In the genomic region with DNA sequence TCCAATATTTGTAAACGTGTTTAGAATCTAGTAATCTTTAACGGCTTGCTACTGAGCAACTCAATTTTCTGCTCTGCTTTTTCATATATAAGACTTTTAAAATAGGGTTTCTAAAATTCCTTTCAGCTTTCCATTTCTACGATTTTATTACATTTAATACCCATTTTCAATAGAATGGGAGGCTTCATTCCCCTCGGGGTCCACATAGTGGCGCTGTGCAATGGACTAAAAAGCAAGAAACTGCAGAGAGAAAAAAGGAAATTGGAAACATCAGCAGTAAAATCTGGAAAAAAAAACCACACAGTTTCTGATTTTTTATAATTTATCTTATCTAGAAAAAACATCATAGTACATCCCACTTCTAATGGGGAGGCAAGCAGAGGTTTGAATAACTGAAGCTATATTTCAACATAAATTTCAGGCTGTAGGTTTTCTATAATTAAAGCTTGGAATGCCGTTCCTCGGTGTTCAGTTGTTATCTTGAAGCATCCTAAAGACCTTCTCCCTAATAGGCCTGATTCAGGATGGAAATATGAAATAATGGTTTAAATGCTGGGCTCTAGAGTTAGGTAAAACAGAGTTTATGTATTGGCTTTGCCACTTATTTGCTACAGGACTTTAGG, we compare ENCODE assay signal across 8 cellular contexts. TPM values are rescaled to one million over a fixed set of nuclear protein-coding genes. Genes with fewer than 3 reads are reported as not detected.
DNase-seq lines count a peak whose midpoint lies in the region; ATAC-seq and TF ChIP-seq lines count a peak whose summit lies in the region.

No MANE protein-coding gene starts in this region.

- ATAC-seq in RWPE2 (ENCODE audit: low read depth) (no peak), left lung (peak; percentile 90), upper lobe of right lung (peak; percentile 79), HG03571 (IDR thresholded peaks at IDR 0.05; ENCODE audit: unreplicated experiment) (no peak)

- TF ChIP-seq CTCF in HFFc6 (IDR thresholded peaks at IDR 0.05): peak; percentile 95
- TF ChIP-seq CTCF in RWPE2 (IDR thresholded peaks at IDR 0.05; ENCODE audit: poor library complexity, severe bottlenecking): peak; percentile 93
- TF ChIP-seq CTCF in MCF 10A (IDR thresholded peaks at IDR 0.05; ENCODE audit: unreplicated experiment): peak; percentile 84
- TF ChIP-seq CTCF in left lung (IDR thresholded peaks at IDR 0.05): peak; percentile 70 to 77
- peak; percentile 89 for TF ChIP-seq CTCF in upper lobe of right lung (IDR thresholded peaks at IDR 0.05)

- no peaks in the 10 kb centered on the region for H3K9me3 Mint-ChIP-seq in HFFc6
- H3K9me3 Mint-ChIP-seq in MCF 10A (ENCODE audit: unreplicated experiment): no peaks in the 10 kb centered on the region

- H3K4me1 Mint-ChIP-seq in HFFc6 (ENCODE audit: low read depth): peaks cover 7% of the 10 kb centered on the region; the same call in 1 of the 2 replicates
- H3K4me1 Mint-ChIP-seq in MCF 10A (ENCODE audit: insufficient read depth, unreplicated experiment): no peaks in the 10 kb centered on the region

- H3K36me3 Mint-ChIP-seq in HFFc6 (ENCODE audit: low read depth): no peaks in the 10 kb centered on the region
- no peaks in the 10 kb centered on the region for H3K36me3 Mint-ChIP-seq in MCF 10A (ENCODE audit: insufficient read depth, unreplicated experiment)

- POLR2A ChIA-PET in MCF 10A (lab: Yijun Ruan, JAX): interaction anchor here (0.6 to 3.0 kb wide), 5 partner anchors 10 to 1234 kb away, joined by 3 to 10 read pairs (median 6); no protein-coding TSS in a partner anchor

- intact Hi-C loops in MCF 10A (cut with micrococcal nuclease) (loop anchor here (1.0 to 10.0 kb wide), 3 partner anchors 159 to 401 kb away; no protein-coding TSS in a partner anchor), left lung (cut with DNase I) (no loop called here), upper lobe of right lung (cut with DNase I) (loop anchor here (10.0 kb wide), 1 partner anchor 161 kb away; no protein-coding TSS in a partner anchor)

- H3K4me3 Mint-ChIP-seq in HFFc6 (peak overlapping the region; percentile 9; the same call in 1 of the 2 replicates), MCF 10A (ENCODE audit: unreplicated experiment) (no peak overlapping the region)

- DNase-seq in CD1c-positive myeloid dendritic cell (ENCODE audit: extremely low spot score) (peak; percentile 75), HFFc6 (peak; percentile 32), RWPE2 (ENCODE audit: low spot score) (no peak), MCF 10A (ENCODE audit: unreplicated experiment) (peak; percentile 53), left lung (peak in 1 of 2 donors; percentile 37), upper lobe of right lung (no peak), GOT3 (lab: John Stamatoyannopoulos, UW) (no peak)

- no TSS peak for BruUV-seq in MCF 10A (replicated peaks; lab: Mats Ljungman, UMichigan)

- H3K4me1 ChIP-seq in RWPE2 (ENCODE audit: insufficient read depth, poor library complexity, severe bottlenecking): peaks cover 2% of the 10 kb centered on the region
- H3K4me1 ChIP-seq in left lung: no peaks in the 10 kb centered on the region
- no peaks in the 10 kb centered on the region for H3K4me1 ChIP-seq in upper lobe of right lung

- H3K27ac Mint-ChIP-seq in HFFc6: no peak overlapping the region
- H3K27ac Mint-ChIP-seq in MCF 10A (ENCODE audit: low read depth, unreplicated experiment): no peak overlapping the region

- peaks cover 4% of the 10 kb centered on the region for H3K27me3 Mint-ChIP-seq in HFFc6 (ENCODE audit: insufficient read depth)
- peaks cover 32% of the 10 kb centered on the region for H3K27me3 Mint-ChIP-seq in MCF 10A (ENCODE audit: insufficient read depth, unreplicated experiment)

- H3K4me3 ChIP-seq in RWPE2 (ENCODE audit: severe bottlenecking) (no peak overlapping the region), left lung (peak overlapping the region in 1 of 2 donors; percentile 15), upper lobe of right lung (peak overlapping the region; percentile 34)

- no peaks in the 10 kb centered on the region for H3K36me3 ChIP-seq in RWPE2 (ENCODE audit: low read depth)
- H3K36me3 ChIP-seq in left lung: no peaks in the 10 kb centered on the region
- H3K36me3 ChIP-seq in upper lobe of right lung: no peaks in the 10 kb centered on the region

- H3K9me3 ChIP-seq in RWPE2 (ENCODE audit: severe bottlenecking) (no peaks in the 10 kb centered on the region), left lung (no peaks in the 10 kb centered on the region), upper lobe of right lung (no peaks in the 10 kb centered on the region)

- CTCF ChIA-PET in MCF 10A (lab: Yijun Ruan, JAX): interaction anchor here (0.7 to 14.6 kb wide), 35 partner anchors 8 to 1914 kb away, joined by 3 to 404 read pairs (median 4); partner anchors contain the start of gene SORL1-AS1

- H3K27me3 ChIP-seq in RWPE2 (ENCODE audit: insufficient read depth, poor library complexity, severe bottlenecking): no peaks in the 10 kb centered on the region
- peaks cover 8 to 29% of the 10 kb centered on the region in 2 donors for H3K27me3 ChIP-seq in left lung
- H3K27me3 ChIP-seq in upper lobe of right lung: peaks cover 9% of the 10 kb centered on the region

- H3K27ac ChIP-seq in RWPE2 (ENCODE audit: poor library complexity, severe bottlenecking) (no peak overlapping the region), left lung (peak overlapping the region in 1 of 2 donors; percentile 48), upper lobe of right lung (no peak overlapping the region)

RNA-seq across cellular contexts. Expression of gene JHY, which starts 18.7 kb away (rescaled TPM):
- 1 to 10 TPM; 5.2 to 6.4 (median 5.7) TPM for total RNA-seq in HFFc6 (2021; fragmentation: NEBNext Ultra II Directional; extraction: Animal tissue kit (Norgen Biotek cat#: 25700))
- 3.0 and 5.2 TPM in 2 replicates for total RNA-seq in MCF 10A (2022)
- total RNA-seq in left lung: 1 to 10 TPM; 7.3 to 9.8 TPM
- 8.9 TPM for total RNA-seq in upper lobe of right lung

RNA-seq across cellular contexts. Expression of gene CRTAM, which starts 25.5 kb away (rescaled TPM):
- total RNA-seq in HFFc6 (2021; fragmentation: NEBNext Ultra II Directional; extraction: Animal tissue kit (Norgen Biotek cat#: 25700)): not detected
- total RNA-seq in MCF 10A (2022): not detected in 2 replicates
- total RNA-seq in left lung: 1 to 10 TPM; 2.5 to 3.4 TPM
- total RNA-seq in upper lobe of right lung: 8.5 TPM

Comparison
In these comparisons a context has a peak if more than half of its experiments do, and no peak if none do; other contexts are left out.
1. DNase-seq: peak in CD1c-positive myeloid dendritic cell (single experiment), HFFc6 (single experiment) and MCF 10A (single experiment); none in RWPE2 (single experiment), upper lobe of right lung (single experiment) and GOT3 (single experiment).
2. ATAC-seq: peak in left lung (single experiment) and upper lobe of right lung (single experiment); none in RWPE2 (single experiment) and HG03571 (single experiment).
3. intact Hi-C loops: an anchor here in MCF 10A (1.0 to 10.0 kb wide) and upper lobe of right lung (10.0 kb wide); none called in left lung.
4. Peak in every context shown above with its lines, with median percentiles within 50 percentile points of each other: CTCF ChIP-seq.